23 cellular contexts compared by ENCODE assay signal in genomic region chr12:128269108-128269713, GRCh38. TPM values are rescaled to one million over a fixed set of nuclear protein-coding genes. Genes with fewer than 3 reads are reported as not detected.
A peak's percentile ranks its signal among the peaks of the same experiment; 100 is the strongest.
DNase-seq lines count a peak whose midpoint lies in the region; ATAC-seq and TF ChIP-seq lines count a peak whose summit lies in the region.
"Had no signal": no experiment of that assay in that cellular context is flagged by ENCODE, and none has a peak within 500 bp of the region (broad histone marks: within the 10 kb centered on the region; RNA-seq: fewer than 3 reads in every experiment).

No MANE protein-coding gene starts in this region.

- ATAC-seq in right cardiac atrium, result peak; percentile 42 to 55
- peak; percentile 21 for ATAC-seq in omental fat pad (ENCODE audit: low FRiP score)
- ATAC-seq in HG03354 (IDR thresholded peaks at IDR 0.05; ENCODE audit: poor library complexity, severe bottlenecking, unreplicated experiment), result no peak
- no peak for ATAC-seq in GM18873 (IDR thresholded peaks at IDR 0.05; ENCODE audit: low FRiP score, unreplicated experiment)
- ATAC-seq: activated naive CD4-positive, alpha-beta T cell treated with anti-CD3 and anti-CD28 coated beads, Interleukin-2, amount 50 U/mL, for 72 hours; body of pancreas; esophagus mucosa had no signal

- TF ChIP-seq CTCF in omental fat pad (IDR thresholded peaks at IDR 0.05), result no peak

- H3K27ac ChIP-seq in right cardiac atrium (ENCODE audit: low read length), result no peak overlapping the region
- H3K27ac ChIP-seq: body of pancreas, RWPE1, thoracic aorta had no signal

- intact Hi-C loops in right cardiac atrium (cut with DNase I), result loop anchor here in 2 of 4 donors (10.0 kb wide), 2 partner anchors 116 to 1646 kb away; no protein-coding TSS in a partner anchor

- no peaks in the 10 kb centered on the region for H3K36me3 ChIP-seq in H7 (replicated peaks; ENCODE audit: control insufficient read depth, insufficient read depth, low read length)
- H3K36me3 ChIP-seq: thoracic aorta had no signal

- H3K27me3 ChIP-seq in H7 (ENCODE audit: control insufficient read depth, insufficient read depth, low read length) (peaks cover 66% of the 10 kb centered on the region), right cardiac atrium (ENCODE audit: control insufficient read depth, insufficient read depth) (peaks cover 3% of the 10 kb centered on the region)

- H3K4me1 ChIP-seq in right cardiac atrium (ENCODE audit: control insufficient read depth, insufficient read depth, low read length), result no peaks in the 10 kb centered on the region

- DNase-seq in H7, result peak; percentile 54
- peak in 1 of 3 donors; percentile 74 for DNase-seq in right cardiac atrium
- no peak for DNase-seq in omental fat pad (ENCODE audit: low spot score)
- no peak for DNase-seq in NCI-H1105 (lab: John Stamatoyannopoulos, UW)
- DNase-seq in OCI-M2 (lab: John Stamatoyannopoulos, UW; ENCODE audit: unreplicated experiment), result no peak
- DNase-seq: activated CD4-positive, alpha-beta T cell treated with anti-CD3 and anti-CD28 coated beads, Interleukin-2, amount 50 U/mL, for 48 hours; COR-L47; KBM-7; kidney; NCI-H1048; NCI-H774; occipital lobe; stimulated activated CD4-positive, alpha-beta T cell treated with anti-CD3 and anti-CD28 coated beads, Interleukin-4, amount 100 ng/mL, for 4 hours; stimulated activated CD8-positive, alpha-beta memory T cell treated with anti-CD3 and anti-CD28 coated beads, Interleukin-4, amount 100 ng/mL, for 48 hours; T-helper 1 cell had no signal

- 4% methylated on average over 12 of the region's 12 CpGs for WGBS in right cardiac atrium

- H3K9me3 ChIP-seq in right cardiac atrium (ENCODE audit: control insufficient read depth, low read length), result no peaks in the 10 kb centered on the region
- H3K9me3 ChIP-seq: thoracic aorta had no signal

- H3K4me3 ChIP-seq in H7 (ENCODE audit: insufficient read depth, low read depth, low read length), result no peak overlapping the region
- peak overlapping the region; percentile 6 for H3K4me3 ChIP-seq in right cardiac atrium (ENCODE audit: low read length)
- H3K4me3 ChIP-seq: body of pancreas, thoracic aorta had no signal

TF ChIP-seq in PFSK-1, 5 proteins besides CTCF, POLR2A, EP300 and RAD21:
- TF ChIP-seq TAF1 (IDR thresholded peaks at IDR 0.05; ENCODE audit: borderline replicate concordance, insufficient read depth, low read length), result no peak
- TF ChIP-seq REST (IDR thresholded peaks at IDR 0.05; ENCODE audit: insufficient read depth in 1 of 2, low read depth in 2 of 2, low read length in 2 of 2), result no peak
- TF ChIP-seq SIN3A (IDR thresholded peaks at IDR 0.05; ENCODE audit: borderline replicate concordance, insufficient read depth, low read length), result no peak
- peak; percentile 32; the same call in 1 of the 2 replicates for TF ChIP-seq POLR2AphosphoS5 (IDR thresholded peaks at IDR 0.05; ENCODE audit: low read depth, low read length)
- TF ChIP-seq FOXP2 (optimal IDR thresholded peaks at IDR 0.05; ENCODE audit: borderline replicate concordance, extremely low read depth, extremely low read length, insufficient read depth), result no peak
TF ChIP-seq in PFSK-1: peak in this region for 1.

RNA-seq across cellular contexts. Expression of gene TMEM132C, which starts 2.2 kb away (rescaled TPM):
- total RNA-seq in H7 (2014; rRNA removed; shearing (Covaris generic)), result 0.14 and 0.22 TPM in 2 replicates
- 55.3 TPM for polyA plus RNA-seq in PFSK-1 (2012; ENCODE audit: insufficient read length, low read depth)
- 10 to 100 TPM in 2 of 4 donors, 1 to 10 TPM in 2; 6.7 to 16.3 (median 10.8) TPM for total RNA-seq in right cardiac atrium
- polyA plus RNA-seq in right cardiac atrium, result 4.9 TPM
- 100 to 1,000 TPM in 1 of 4 donors, 10 to 100 TPM in 3; 15.6 to 109 (median 44.9) TPM for total RNA-seq in omental fat pad
- total RNA-seq: activated naive CD4-positive, alpha-beta T cell treated with anti-CD3 and anti-CD28 coated beads, Interleukin-2, amount 50 U/mL, for 72 hours had no signal

Comparison
In these comparisons a context has a peak if more than half of its experiments do, and no peak if none do; other contexts are left out.
1. ATAC-seq: peak in right cardiac atrium (2 of 2) and omental fat pad (single experiment); none in HG03354 (single experiment) and GM18873 (single experiment).